8 cellular contexts compared by ENCODE assay signal in the genomic region with DNA sequence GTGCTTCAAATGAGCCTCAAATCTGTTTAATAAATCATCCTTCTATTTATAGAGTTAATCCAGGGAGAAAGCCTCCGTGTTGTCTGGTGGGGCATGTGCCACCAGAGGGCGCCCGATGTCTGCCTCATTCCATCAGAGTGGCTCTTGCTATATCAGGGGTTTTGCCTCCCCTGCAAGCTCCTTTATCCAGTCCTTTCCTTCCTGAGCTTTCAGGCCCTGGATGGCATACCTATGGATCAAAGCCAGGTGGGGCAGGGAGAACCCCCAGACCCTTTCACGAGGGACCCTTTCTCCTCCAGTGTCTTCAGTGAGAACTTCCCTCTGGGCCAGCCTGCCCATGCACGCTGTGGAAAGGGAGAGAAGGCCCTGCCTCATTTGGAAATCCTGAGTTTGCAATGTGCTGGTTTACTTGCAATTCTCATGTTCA. TPM values are rescaled to one million over a fixed set of nuclear protein-coding genes. Genes with fewer than 3 reads are reported as not detected.
DNase-seq lines count a peak whose midpoint lies in the region; ATAC-seq, FAIRE-seq and TF ChIP-seq lines count a peak whose summit lies in the region.

No MANE protein-coding gene starts in this region.

- no TSS peak for BruUV-seq in A673 (replicated peaks; lab: Mats Ljungman, UMichigan)

- TF ChIP-seq CTCF in A673 (conservative IDR thresholded peaks at IDR 0.05; ENCODE audit: low read depth, low read length) (peak; percentile 95), bronchial epithelial cell (IDR thresholded peaks at IDR 0.05; ENCODE audit: insufficient read depth, low read length, severe bottlenecking) (peak; percentile 88), keratinocyte (optimal IDR thresholded peaks at IDR 0.05 in 1 of 3, IDR thresholded peaks at IDR 0.05 in 1 of 3, conservative IDR thresholded peaks at IDR 0.05 in 1 of 3; ENCODE audit: extremely low read depth in 1 of 3, insufficient read depth in 2 of 3, low read length in 3 of 3) (peak; percentile 89 to 91 (median 89))

- intact Hi-C loops in A673 (cut with micrococcal nuclease; ENCODE audit: unreplicated experiment) = loop anchor here (1.0 to 10.0 kb wide), 5 partner anchors 80 to 1342 kb away; no protein-coding TSS in a partner anchor

- no peaks in the 10 kb centered on the region for H3K9me1 ChIP-seq in keratinocyte (ENCODE audit: control insufficient read depth, extremely low read depth, insufficient read depth, low read length)

- dilution Hi-C loops in keratinocyte (cut with MboI; ENCODE audit: extremely low pct_ligation_motif_present, low sequenced_read_pairs) = no loop called here

- H2AFZ ChIP-seq in keratinocyte (ENCODE audit: control insufficient read depth, low read length) = no peak overlapping the region

- POLR2A ChIA-PET in A673 (lab: Charles Lee; ENCODE audit: low non-redundant PET) = no interaction called here

- H4K20me1 ChIP-seq in keratinocyte (ENCODE audit: control insufficient read depth, extremely low read depth, insufficient read depth, low read length) = no peaks in the 10 kb centered on the region

- H3K4me1 ChIP-seq in A673 (ENCODE audit: insufficient read depth, low read length, poor library complexity, severe bottlenecking) = no peaks in the 10 kb centered on the region
- H3K4me1 ChIP-seq in keratinocyte (ENCODE audit: control insufficient read depth, extremely low read depth, insufficient read depth, low read length) = no peaks in the 10 kb centered on the region

- no peaks in the 10 kb centered on the region for H3K9me3 ChIP-seq in A673 (ENCODE audit: low read depth, low read length, poor library complexity, severe bottlenecking)
- no peaks in the 10 kb centered on the region for H3K9me3 ChIP-seq in keratinocyte (ENCODE audit: control insufficient read depth, low read depth, low read length)

- CTCF ChIA-PET in A673 (lab: Charles Lee) = interaction anchor here (1.0 to 1.4 kb wide), 2 partner anchors 26 to 232 kb away, joined by 3 to 4 read pairs; no protein-coding TSS in a partner anchor

- H3K36me3 ChIP-seq in A673 (ENCODE audit: insufficient read depth, low read length, poor library complexity, severe bottlenecking) (no peaks in the 10 kb centered on the region), bronchial epithelial cell (ENCODE audit: control insufficient read depth, insufficient read depth, low read length) (no peaks in the 10 kb centered on the region), keratinocyte (ENCODE audit: control insufficient read depth in 2 of 2, extremely low read depth in 1 of 2, insufficient read depth in 2 of 2, low read length in 2 of 2) (no peaks in the 10 kb centered on the region)

- FAIRE-seq in bronchial epithelial cell (lab: Jason Lieb, UNC) (no peak), keratinocyte (lab: Jason Lieb, UNC) (no peak)

- H3K79me2 ChIP-seq in keratinocyte (ENCODE audit: control insufficient read depth, insufficient read depth, low read length) = no peaks in the 10 kb centered on the region

- H3K4me2 ChIP-seq in keratinocyte (ENCODE audit: control insufficient read depth, extremely low read depth, insufficient read depth, low read depth, low read length) = no peak overlapping the region

- DNase-seq in A673 (ENCODE audit: low spot score) (peak; percentile 81), NCI-H2171 treated with DMSO at 0.1 percent for 48 hours (lab: John Stamatoyannopoulos, UW) (peak; percentile 74), bronchial epithelial cell (ENCODE audit: low read depth) (peak; percentile 54), keratinocyte (ENCODE audit: low read depth, low spot score) (no peak)
- DNase-seq in activated CD4-positive, CD25-positive, alpha-beta regulatory T cell (lab: John Stamatoyannopoulos, UW) = peak; percentile 43 to 67 (median 50)
- DNase-seq in stimulated activated CD4-positive, alpha-beta T cell treated with anti-CD3 and anti-CD28 coated beads, Interleukin-1b, Interleukin-23, amount 100 ng/mL, for 1 hour (ENCODE audit: low read depth in 2 of 2) = peak; percentile 31 to 65

- H3K4me3 ChIP-seq in A673 (ENCODE audit: low read depth, low read length, poor library complexity, severe bottlenecking) (no peak overlapping the region), bronchial epithelial cell (ENCODE audit: low read depth, low read length) (no peak overlapping the region), keratinocyte (ENCODE audit: control insufficient read depth in 2 of 3, extremely low read depth in 1 of 3, insufficient read depth in 2 of 3, low read depth in 1 of 3, low read length in 3 of 3) (no peak overlapping the region)

- H3K9ac ChIP-seq in keratinocyte (ENCODE audit: control insufficient read depth, extremely low read depth, insufficient read depth, low read length) = no peak overlapping the region

- H3K27ac ChIP-seq in A673 (ENCODE audit: low read depth, low read length, poor library complexity, severe bottlenecking) (no peak overlapping the region), keratinocyte (ENCODE audit: control insufficient read depth, insufficient read depth, low read length) (no peak overlapping the region)

- H3K27me3 ChIP-seq in A673 (replicated peaks; ENCODE audit: insufficient read depth, low read depth, low read length, poor library complexity) (no peaks in the 10 kb centered on the region), bronchial epithelial cell (ENCODE audit: control insufficient read depth, insufficient read depth, low read length) (no peaks in the 10 kb centered on the region), keratinocyte (ENCODE audit: control insufficient read depth, extremely low read depth, insufficient read depth, low read length) (no peaks in the 10 kb centered on the region)

- peak; percentile 70 for ATAC-seq in GM18508 (IDR thresholded peaks at IDR 0.05; ENCODE audit: insufficient read depth, unreplicated experiment)
- peak; percentile 79 for ATAC-seq in HG03045 (IDR thresholded peaks at IDR 0.05; ENCODE audit: unreplicated experiment)

RNA-seq across cellular contexts. Expression of gene RDH14, which starts 39.8 kb away (rescaled TPM):
- total RNA-seq in A673 (2021) (19.0 and 22.1 TPM in 2 replicates), bronchial epithelial cell (15.6 and 18.2 TPM in 2 replicates)
- 22.6 to 29.6 TPM (median 24.7 TPM) in 3 replicates for polyA plus RNA-seq in keratinocyte
- 9.8 TPM for polyA plus RNA-seq in keratinocyte (2011; ENCODE audit: low read depth)
- 11.5 and 21.1 TPM in 2 replicates for polyA plus RNA-seq in keratinocyte (2011; cell fraction: cytosol; rRNA removed)
- polyA plus RNA-seq in keratinocyte (2011; cell fraction: nucleus; rRNA removed) = 21.6 and 22.4 TPM in 2 replicates
- polyA plus RNA-seq in keratinocyte (2012; ENCODE audit: low replicate concordance) = 14.5 and 18.2 TPM in 2 replicates
- 3.4 to 8.1 TPM (median 5.9 TPM) in 3 replicates for polyA minus RNA-seq in keratinocyte
- polyA minus RNA-seq in keratinocyte (2011; cell fraction: cytosol; rRNA and poly(A)+ RNA removed) = 12.7 TPM
- 9.2 and 15.1 TPM in 2 replicates for polyA minus RNA-seq in keratinocyte (2011; cell fraction: nucleus; rRNA and poly(A)+ RNA removed)
